8 cellular contexts compared by ENCODE assay signal in genomic region chr21:39312112-39313041, GRCh38. TPM values are rescaled to one million over a fixed set of nuclear protein-coding genes. Genes with fewer than 3 reads are reported as not detected.
DNase-seq lines count a peak whose midpoint lies in the region; ATAC-seq and TF ChIP-seq lines count a peak whose summit lies in the region.

No MANE protein-coding gene starts in this region.

- H3K4me3 Mint-ChIP-seq in T-helper 2 cell treated with Interferon-gamma antibody and Interleukin-4, amounts not matched to agents 5 μg/mL and 100 μg/mL, for 36 hours: peak overlapping the region; percentile 91

- ATAC-seq in GM18502 (IDR thresholded peaks at IDR 0.05; ENCODE audit: poor library complexity, unreplicated experiment) (peak; percentile 82), HG02973 (IDR thresholded peaks at IDR 0.05; ENCODE audit: unreplicated experiment) (peak; percentile 63)

- H3K36me3 Mint-ChIP-seq in T-helper 2 cell treated with Interferon-gamma antibody and Interleukin-4, amounts not matched to agents 5 μg/mL and 100 μg/mL, for 36 hours (ENCODE audit: low read depth): peaks cover 27% of the 10 kb centered on the region

- no peaks in the 10 kb centered on the region for H3K27me3 ChIP-seq in right atrium auricular region
- no peaks in the 10 kb centered on the region for H3K27me3 ChIP-seq in prostate gland (replicated peaks; ENCODE audit: insufficient read depth)

- TF ChIP-seq POLR2A in prostate gland (IDR thresholded peaks at IDR 0.05): peak; percentile 42

- H3K4me3 ChIP-seq in right atrium auricular region: peak overlapping the region; percentile 83 to 96
- peak overlapping the region; percentile 77 to 93 for H3K4me3 ChIP-seq in prostate gland
- H3K4me3 ChIP-seq in urinary bladder (ENCODE audit: low read depth, low read length): peak overlapping the region; percentile 98

- DNase-seq in NCI-H187 treated with DMSO at 0.1 percent for 48 hours (lab: John Stamatoyannopoulos, UW) (peak; percentile 85), anterior cingulate cortex (lab: John Stamatoyannopoulos, UW) (peak; percentile 50 to 98 (median 93)), right atrium auricular region (ENCODE audit: low spot score) (peak; percentile 94), prostate gland (ENCODE audit: low spot score) (peak; percentile 95)
- peak; percentile 93 for DNase-seq in T-helper 2 cell treated with Interferon-gamma antibody and Interleukin-4, amounts not matched to agents 5 μg/mL and 100 μg/mL, for 36 hours (ENCODE audit: low spot score)

- H3K36me3 ChIP-seq in right atrium auricular region (peaks cover 8% of the 10 kb centered on the region), prostate gland (no peaks in the 10 kb centered on the region), urinary bladder (ENCODE audit: insufficient read depth) (no peaks in the 10 kb centered on the region)

- H3K27me3 Mint-ChIP-seq in T-helper 2 cell treated with Interferon-gamma antibody and Interleukin-4, amounts not matched to agents 5 μg/mL and 100 μg/mL, for 36 hours (ENCODE audit: low read depth): no peaks in the 10 kb centered on the region

- peaks cover 36% of the 10 kb centered on the region for H3K4me1 Mint-ChIP-seq in T-helper 2 cell treated with Interferon-gamma antibody and Interleukin-4, amounts not matched to agents 5 μg/mL and 100 μg/mL, for 36 hours (ENCODE audit: low read depth)

- H3K9me3 Mint-ChIP-seq in T-helper 2 cell treated with Interferon-gamma antibody and Interleukin-4, amounts not matched to agents 5 μg/mL and 100 μg/mL, for 36 hours: no peaks in the 10 kb centered on the region

- peaks cover 0 to 19% of the 10 kb centered on the region in 2 donors for H3K4me1 ChIP-seq in right atrium auricular region
- peaks cover 4% of the 10 kb centered on the region for H3K4me1 ChIP-seq in prostate gland (replicated peaks)
- no peaks in the 10 kb centered on the region for H3K4me1 ChIP-seq in urinary bladder (ENCODE audit: insufficient read depth)

- intact Hi-C loops in prostate gland (cut with DNase I): loop anchor here (2.0 to 5.0 kb wide), 2 partner anchors 36 to 135 kb away; partner anchors contain the start of genes HMGN1 and LCA5L

- peak overlapping the region; percentile 94 for H3K27ac Mint-ChIP-seq in T-helper 2 cell treated with Interferon-gamma antibody and Interleukin-4, amounts not matched to agents 5 μg/mL and 100 μg/mL, for 36 hours

- no peak for TF ChIP-seq CTCF in right atrium auricular region (IDR thresholded peaks at IDR 0.05)
- no peak for TF ChIP-seq CTCF in prostate gland (IDR thresholded peaks at IDR 0.05)

- H3K9me3 ChIP-seq in right atrium auricular region (no peaks in the 10 kb centered on the region), prostate gland (no peaks in the 10 kb centered on the region)

- peak overlapping the region; percentile 96 to 99 for H3K27ac ChIP-seq in right atrium auricular region
- peak overlapping the region; percentile 95 to 96 for H3K27ac ChIP-seq in prostate gland
- H3K27ac ChIP-seq in urinary bladder (ENCODE audit: low read depth): peak overlapping the region; percentile 97

- WGBS in prostate gland: 2% methylated on average over 43 of the region's 65 CpGs
- 2% methylated on average over 64 of the region's 65 CpGs for WGBS in urinary bladder

RNA-seq across cellular contexts. Expression of gene BRWD1, which starts 1.1 kb away (rescaled TPM):
- 10 to 100 TPM; 40.6 TPM for total RNA-seq in right atrium auricular region
- 10 to 100 TPM; 43.2 to 83.8 TPM for total RNA-seq in prostate gland
- total RNA-seq in urinary bladder: 195 TPM
- polyA plus RNA-seq in urinary bladder: 19.5 TPM

RNA-seq across cellular contexts. Expression of gene HMGN1, which starts 36.5 kb away (rescaled TPM):
- 10 to 100 TPM; 37.1 to 39.6 TPM for total RNA-seq in right atrium auricular region
- total RNA-seq in prostate gland: 100 to 1,000 TPM; 141 to 270 TPM
- total RNA-seq in urinary bladder: 239 TPM
- 108 TPM for polyA plus RNA-seq in urinary bladder

Comparison
In these comparisons a context has a peak if more than half of its experiments do, and no peak if none do; other contexts are left out.
1. Peak in every context shown above with its lines: DNase-seq, ATAC-seq, H3K4me3 ChIP-seq and H3K27ac ChIP-seq.